ENCODE assay signal across 8 cellular contexts in the genomic region with DNA sequence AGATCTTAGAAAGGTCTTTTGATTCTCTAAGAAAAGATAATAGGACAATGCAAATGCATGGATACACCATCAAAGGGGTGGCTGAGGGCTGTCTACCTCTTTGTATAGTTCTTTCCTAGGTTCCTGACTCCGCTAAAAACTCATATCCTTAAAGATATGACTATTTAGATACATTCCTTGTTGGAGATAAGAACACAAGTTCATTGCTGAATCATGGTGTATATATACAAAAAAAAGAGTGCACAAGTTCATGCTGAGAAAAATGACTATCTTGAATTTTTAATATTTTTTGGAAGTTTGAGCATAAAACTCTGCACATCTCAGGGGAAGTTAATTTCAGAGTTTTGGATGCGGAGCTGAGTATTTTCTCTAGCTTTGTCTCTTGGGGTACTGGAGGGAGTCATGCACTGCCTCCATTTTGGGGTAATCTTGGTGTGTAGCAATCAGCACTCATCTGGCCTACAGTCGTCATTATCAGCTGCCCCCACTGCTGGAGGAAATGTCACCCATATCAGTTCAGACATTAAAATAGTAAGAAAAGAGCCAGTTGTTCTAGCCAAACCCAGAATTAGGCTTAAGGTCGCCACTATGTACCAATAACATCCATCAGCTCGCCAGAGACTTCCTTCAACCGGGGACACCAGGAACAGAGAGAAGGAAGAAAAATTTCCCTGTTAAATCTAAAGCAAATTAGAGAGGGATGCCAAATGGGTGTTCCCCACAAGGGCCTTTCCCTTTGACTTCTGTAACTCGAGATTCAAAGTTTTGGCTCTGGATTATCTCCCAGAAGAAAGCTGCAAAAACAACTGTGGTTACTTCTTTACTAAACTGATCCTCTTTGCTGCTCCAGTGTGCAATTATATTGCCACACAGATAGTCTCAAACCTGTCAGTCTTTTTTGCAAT. TPM values are rescaled to one million over a fixed set of nuclear protein-coding genes. Genes with fewer than 3 reads are reported as not detected.
DNase-seq lines count a peak whose midpoint lies in the region; ATAC-seq, FAIRE-seq and TF ChIP-seq lines count a peak whose summit lies in the region.

No MANE protein-coding gene starts in this region.

- POLR2A ChIA-PET in CD4-positive, alpha-beta T cell (lab: Charles Lee) = interaction anchor here (0.7 to 1.5 kb wide), 4 partner anchors 32 to 53 kb away, joined by 4 to 7 read pairs (median 5); a partner anchor contains a TSS

- FAIRE-seq in frontal cortex (lab: Jason Lieb, UNC) = no peak

- H3K4me3 ChIP-seq in HL-60 (replicated peaks; ENCODE audit: insufficient read depth, low read length) (no peak overlapping the region), BE2C (ENCODE audit: low read depth, low read length) (no peak overlapping the region)

- CTCF ChIA-PET in CD4-positive, alpha-beta T cell (lab: Charles Lee) = interaction anchor here (0.8 to 1.0 kb wide), 2 partner anchors 31 to 32 kb away, joined by 3 to 5 read pairs; no protein-coding TSS in a partner anchor

- H3K27ac ChIP-seq in CD4-positive, alpha-beta T cell (ENCODE audit: low read depth, low read length) = peak overlapping the region; percentile 36
- peak overlapping the region; percentile 48 for H3K27ac ChIP-seq in HL-60 (replicated peaks)

- no peaks in the 10 kb centered on the region for H3K36me3 ChIP-seq in BE2C

- ATAC-seq in CD4-positive, alpha-beta T cell (ENCODE audit: poor library complexity) = no peak
- peak; percentile 51 for ATAC-seq in left colon

- no peaks in the 10 kb centered on the region for H3K9me3 ChIP-seq in CD4-positive, alpha-beta T cell (ENCODE audit: control insufficient read depth, low read length)
- no peaks in the 10 kb centered on the region for H3K9me3 ChIP-seq in BE2C

- peak overlapping the region; percentile 94 for H3K4me3 Mint-ChIP-seq in CD4-positive, alpha-beta T cell
- H3K4me3 Mint-ChIP-seq in activated T-helper 2 cell treated with anti-CD3 and anti-CD28 coated beads, Interferon-gamma antibody, Interleukin-2, Interleukin-4, amounts not matched to agents 10 μg/mL and 5 μg/mL and 100 μg/mL, durations not matched to agents 14 hours and 24 hours and 36 hours (ENCODE audit: low read depth) = peak overlapping the region; percentile 96

- no peaks in the 10 kb centered on the region for H3K27me3 ChIP-seq in CD4-positive, alpha-beta T cell (ENCODE audit: control insufficient read depth, insufficient read depth, low read length)
- H3K27me3 ChIP-seq in HL-60 (ENCODE audit: insufficient read depth, poor library complexity, severe bottlenecking) = no peaks in the 10 kb centered on the region
- no peaks in the 10 kb centered on the region for H3K27me3 ChIP-seq in BE2C

- H3K27ac Mint-ChIP-seq in CD4-positive, alpha-beta T cell = peak overlapping the region; percentile 88
- H3K27ac Mint-ChIP-seq in activated T-helper 2 cell treated with anti-CD3 and anti-CD28 coated beads, Interferon-gamma antibody, Interleukin-2, Interleukin-4, amounts not matched to agents 10 μg/mL and 5 μg/mL and 100 μg/mL, durations not matched to agents 14 hours and 24 hours and 36 hours = peak overlapping the region; percentile 68

- DNase-seq in CD4-positive, alpha-beta T cell = no peak
- peak in 1 of 2 experiments; percentile 35 for DNase-seq in HL-60 (ENCODE audit: low read depth in 1 of 2, low spot score in 1 of 2)
- DNase-seq in activated T-helper 2 cell treated with anti-CD3 and anti-CD28 coated beads, Interferon-gamma antibody, Interleukin-2, Interleukin-4, amounts not matched to agents 10 μg/mL and 5 μg/mL and 100 μg/mL, durations not matched to agents 14 hours and 24 hours and 36 hours (ENCODE audit: low spot score) = no peak
- peak; percentile 12 to 46 for DNase-seq in left colon
- DNase-seq in frontal cortex (ENCODE audit: low spot score in 2 of 2) = no peak
- DNase-seq in NCI-H128 (lab: John Stamatoyannopoulos, UW; ENCODE audit: unreplicated experiment) = no peak
- DNase-seq in superior temporal gyrus (ENCODE audit: extremely low spot score) = no peak
- DNase-seq in BE2C = no peak

- no peak for TF ChIP-seq CTCF in CD4-positive, alpha-beta T cell (IDR thresholded peaks at IDR 0.05)
- TF ChIP-seq CTCF in HL-60 (IDR thresholded peaks at IDR 0.05; ENCODE audit: insufficient read depth, low read length) = no peak
- TF ChIP-seq CTCF in BE2C (IDR thresholded peaks at IDR 0.05; ENCODE audit: low read depth, low read length) = no peak

- no peaks in the 10 kb centered on the region for H3K9me3 Mint-ChIP-seq in CD4-positive, alpha-beta T cell
- H3K9me3 Mint-ChIP-seq in activated T-helper 2 cell treated with anti-CD3 and anti-CD28 coated beads, Interferon-gamma antibody, Interleukin-2, Interleukin-4, amounts not matched to agents 10 μg/mL and 5 μg/mL and 100 μg/mL, durations not matched to agents 14 hours and 24 hours and 36 hours = no peaks in the 10 kb centered on the region

- no peaks in the 10 kb centered on the region for H3K36me3 Mint-ChIP-seq in CD4-positive, alpha-beta T cell (ENCODE audit: low read depth)
- peaks cover 61% of the 10 kb centered on the region for H3K36me3 Mint-ChIP-seq in activated T-helper 2 cell treated with anti-CD3 and anti-CD28 coated beads, Interferon-gamma antibody, Interleukin-2, Interleukin-4, amounts not matched to agents 10 μg/mL and 5 μg/mL and 100 μg/mL, durations not matched to agents 14 hours and 24 hours and 36 hours (ENCODE audit: low read depth)

- no peaks in the 10 kb centered on the region for H3K27me3 Mint-ChIP-seq in CD4-positive, alpha-beta T cell
- no peaks in the 10 kb centered on the region for H3K27me3 Mint-ChIP-seq in activated T-helper 2 cell treated with anti-CD3 and anti-CD28 coated beads, Interferon-gamma antibody, Interleukin-2, Interleukin-4, amounts not matched to agents 10 μg/mL and 5 μg/mL and 100 μg/mL, durations not matched to agents 14 hours and 24 hours and 36 hours (ENCODE audit: low read depth)

- intact Hi-C loops in CD4-positive, alpha-beta T cell (cut with DNase I, micrococcal nuclease) = no loop called here
- intact Hi-C loops in activated T-helper 2 cell treated with anti-CD3 and anti-CD28 coated beads, Interferon-gamma antibody, Interleukin-2, Interleukin-4, amounts not matched to agents 10 μg/mL and 5 μg/mL and 100 μg/mL, durations not matched to agents 14 hours and 24 hours and 36 hours (cut with micrococcal nuclease) = loop anchor here (2.0 kb wide), 1 partner anchor 14 kb away; no protein-coding TSS in a partner anchor
- intact Hi-C loops in left colon (cut with DNase I, micrococcal nuclease) = no loop called here

- H3K4me1 Mint-ChIP-seq in CD4-positive, alpha-beta T cell (ENCODE audit: low read depth) = peaks cover 97% of the 10 kb centered on the region
- peaks cover 69% of the 10 kb centered on the region for H3K4me1 Mint-ChIP-seq in activated T-helper 2 cell treated with anti-CD3 and anti-CD28 coated beads, Interferon-gamma antibody, Interleukin-2, Interleukin-4, amounts not matched to agents 10 μg/mL and 5 μg/mL and 100 μg/mL, durations not matched to agents 14 hours and 24 hours and 36 hours (ENCODE audit: low read depth)

- H3K4me1 ChIP-seq in BE2C = no peaks in the 10 kb centered on the region

RNA-seq across cellular contexts. Expression of a gene that starts 49.0 kb away (rescaled TPM):
- 10 to 100 TPM; 15.1 to 17.6 TPM for total RNA-seq in CD4-positive, alpha-beta T cell
- 142 and 146 TPM in 2 replicates for total RNA-seq in activated T-helper 2 cell treated with anti-CD3 and anti-CD28 coated beads, Interferon-gamma antibody, Interleukin-2, Interleukin-4, amounts not matched to agents 10 μg/mL and 5 μg/mL and 100 μg/mL, durations not matched to agents 14 hours and 24 hours and 36 hours
- total RNA-seq in left colon (10 to 100 TPM in 1 of 2 donors, 1 to 10 TPM in 1; 6.8 to 30.8 TPM), frontal cortex (12.6 TPM)
- polyA plus RNA-seq in BE2C (2012; ENCODE audit: insufficient read depth, insufficient read length, low read depth) = 20.5 TPM

RNA-seq across cellular contexts. Expression of a gene that starts 51.8 kb away (rescaled TPM):
- total RNA-seq in CD4-positive, alpha-beta T cell = 100 to 1,000 TPM in 1 of 2 experiments, 10 to 100 TPM in 1; 99.9 to 106 TPM
- 41.3 and 44.3 TPM in 2 replicates for total RNA-seq in activated T-helper 2 cell treated with anti-CD3 and anti-CD28 coated beads, Interferon-gamma antibody, Interleukin-2, Interleukin-4, amounts not matched to agents 10 μg/mL and 5 μg/mL and 100 μg/mL, durations not matched to agents 14 hours and 24 hours and 36 hours
- 10 to 100 TPM; 35.5 to 50.7 TPM for total RNA-seq in left colon
- 56.3 TPM for total RNA-seq in frontal cortex
- polyA plus RNA-seq in BE2C (2012; ENCODE audit: insufficient read depth, insufficient read length, low read depth) = 40.0 TPM

Comparison
In these comparisons a context has a peak if more than half of its experiments do, and no peak if none do; other contexts are left out.
1. DNase-seq: peak in left colon (2 of 2); none in CD4-positive, alpha-beta T cell (0 of 10), activated T-helper 2 cell treated with anti-CD3 and anti-CD28 coated beads, Interferon-gamma antibody, Interleukin-2, Interleukin-4, amounts not matched to agents 10 μg/mL and 5 μg/mL and 100 μg/mL, durations not matched to agents 14 hours and 24 hours and 36 hours (single experiment), frontal cortex (0 of 2), NCI-H128 (single experiment), superior temporal gyrus (single experiment) and BE2C (single experiment).